In genomic region chr3:129060276-129061076, GRCh38 we compare ENCODE assay signal across 1 cellular context.
A peak's percentile ranks its signal among the peaks of the same experiment; 100 is the strongest.
TF ChIP-seq lines count a peak whose summit lies in the region.

GP9 (plus strand) TSS chr3:129060779; CDS start chr3:129061740, 961 bp downstream.

TF ChIP-seq in H1, 55 proteins besides CTCF, POLR2A, EP300 and RAD21:
- TF ChIP-seq GTF2F1 (IDR thresholded peaks at IDR 0.05; ENCODE audit: borderline replicate concordance, low read depth, low read length) (no peak), HDAC6 (IDR thresholded peaks at IDR 0.05; ENCODE audit: low read depth, low read length) (no peak), CHD2 (IDR thresholded peaks at IDR 0.05; ENCODE audit: low read length) (no peak), KDM1A (IDR thresholded peaks at IDR 0.05; ENCODE audit: borderline replicate concordance, low read length) (peak; percentile 77; the same call in 1 of the 2 replicates), MAFK (IDR thresholded peaks at IDR 0.05; ENCODE audit: low read depth, low read length) (no peak), HDAC2 (IDR thresholded peaks at IDR 0.05; ENCODE audit: borderline replicate concordance in 1 of 2, low read depth in 2 of 2, low read length in 2 of 2) (no peak), YY1 (IDR thresholded peaks at IDR 0.05; ENCODE audit: low read depth, low read length) (no peak)
- TF ChIP-seq, protein P1, sequence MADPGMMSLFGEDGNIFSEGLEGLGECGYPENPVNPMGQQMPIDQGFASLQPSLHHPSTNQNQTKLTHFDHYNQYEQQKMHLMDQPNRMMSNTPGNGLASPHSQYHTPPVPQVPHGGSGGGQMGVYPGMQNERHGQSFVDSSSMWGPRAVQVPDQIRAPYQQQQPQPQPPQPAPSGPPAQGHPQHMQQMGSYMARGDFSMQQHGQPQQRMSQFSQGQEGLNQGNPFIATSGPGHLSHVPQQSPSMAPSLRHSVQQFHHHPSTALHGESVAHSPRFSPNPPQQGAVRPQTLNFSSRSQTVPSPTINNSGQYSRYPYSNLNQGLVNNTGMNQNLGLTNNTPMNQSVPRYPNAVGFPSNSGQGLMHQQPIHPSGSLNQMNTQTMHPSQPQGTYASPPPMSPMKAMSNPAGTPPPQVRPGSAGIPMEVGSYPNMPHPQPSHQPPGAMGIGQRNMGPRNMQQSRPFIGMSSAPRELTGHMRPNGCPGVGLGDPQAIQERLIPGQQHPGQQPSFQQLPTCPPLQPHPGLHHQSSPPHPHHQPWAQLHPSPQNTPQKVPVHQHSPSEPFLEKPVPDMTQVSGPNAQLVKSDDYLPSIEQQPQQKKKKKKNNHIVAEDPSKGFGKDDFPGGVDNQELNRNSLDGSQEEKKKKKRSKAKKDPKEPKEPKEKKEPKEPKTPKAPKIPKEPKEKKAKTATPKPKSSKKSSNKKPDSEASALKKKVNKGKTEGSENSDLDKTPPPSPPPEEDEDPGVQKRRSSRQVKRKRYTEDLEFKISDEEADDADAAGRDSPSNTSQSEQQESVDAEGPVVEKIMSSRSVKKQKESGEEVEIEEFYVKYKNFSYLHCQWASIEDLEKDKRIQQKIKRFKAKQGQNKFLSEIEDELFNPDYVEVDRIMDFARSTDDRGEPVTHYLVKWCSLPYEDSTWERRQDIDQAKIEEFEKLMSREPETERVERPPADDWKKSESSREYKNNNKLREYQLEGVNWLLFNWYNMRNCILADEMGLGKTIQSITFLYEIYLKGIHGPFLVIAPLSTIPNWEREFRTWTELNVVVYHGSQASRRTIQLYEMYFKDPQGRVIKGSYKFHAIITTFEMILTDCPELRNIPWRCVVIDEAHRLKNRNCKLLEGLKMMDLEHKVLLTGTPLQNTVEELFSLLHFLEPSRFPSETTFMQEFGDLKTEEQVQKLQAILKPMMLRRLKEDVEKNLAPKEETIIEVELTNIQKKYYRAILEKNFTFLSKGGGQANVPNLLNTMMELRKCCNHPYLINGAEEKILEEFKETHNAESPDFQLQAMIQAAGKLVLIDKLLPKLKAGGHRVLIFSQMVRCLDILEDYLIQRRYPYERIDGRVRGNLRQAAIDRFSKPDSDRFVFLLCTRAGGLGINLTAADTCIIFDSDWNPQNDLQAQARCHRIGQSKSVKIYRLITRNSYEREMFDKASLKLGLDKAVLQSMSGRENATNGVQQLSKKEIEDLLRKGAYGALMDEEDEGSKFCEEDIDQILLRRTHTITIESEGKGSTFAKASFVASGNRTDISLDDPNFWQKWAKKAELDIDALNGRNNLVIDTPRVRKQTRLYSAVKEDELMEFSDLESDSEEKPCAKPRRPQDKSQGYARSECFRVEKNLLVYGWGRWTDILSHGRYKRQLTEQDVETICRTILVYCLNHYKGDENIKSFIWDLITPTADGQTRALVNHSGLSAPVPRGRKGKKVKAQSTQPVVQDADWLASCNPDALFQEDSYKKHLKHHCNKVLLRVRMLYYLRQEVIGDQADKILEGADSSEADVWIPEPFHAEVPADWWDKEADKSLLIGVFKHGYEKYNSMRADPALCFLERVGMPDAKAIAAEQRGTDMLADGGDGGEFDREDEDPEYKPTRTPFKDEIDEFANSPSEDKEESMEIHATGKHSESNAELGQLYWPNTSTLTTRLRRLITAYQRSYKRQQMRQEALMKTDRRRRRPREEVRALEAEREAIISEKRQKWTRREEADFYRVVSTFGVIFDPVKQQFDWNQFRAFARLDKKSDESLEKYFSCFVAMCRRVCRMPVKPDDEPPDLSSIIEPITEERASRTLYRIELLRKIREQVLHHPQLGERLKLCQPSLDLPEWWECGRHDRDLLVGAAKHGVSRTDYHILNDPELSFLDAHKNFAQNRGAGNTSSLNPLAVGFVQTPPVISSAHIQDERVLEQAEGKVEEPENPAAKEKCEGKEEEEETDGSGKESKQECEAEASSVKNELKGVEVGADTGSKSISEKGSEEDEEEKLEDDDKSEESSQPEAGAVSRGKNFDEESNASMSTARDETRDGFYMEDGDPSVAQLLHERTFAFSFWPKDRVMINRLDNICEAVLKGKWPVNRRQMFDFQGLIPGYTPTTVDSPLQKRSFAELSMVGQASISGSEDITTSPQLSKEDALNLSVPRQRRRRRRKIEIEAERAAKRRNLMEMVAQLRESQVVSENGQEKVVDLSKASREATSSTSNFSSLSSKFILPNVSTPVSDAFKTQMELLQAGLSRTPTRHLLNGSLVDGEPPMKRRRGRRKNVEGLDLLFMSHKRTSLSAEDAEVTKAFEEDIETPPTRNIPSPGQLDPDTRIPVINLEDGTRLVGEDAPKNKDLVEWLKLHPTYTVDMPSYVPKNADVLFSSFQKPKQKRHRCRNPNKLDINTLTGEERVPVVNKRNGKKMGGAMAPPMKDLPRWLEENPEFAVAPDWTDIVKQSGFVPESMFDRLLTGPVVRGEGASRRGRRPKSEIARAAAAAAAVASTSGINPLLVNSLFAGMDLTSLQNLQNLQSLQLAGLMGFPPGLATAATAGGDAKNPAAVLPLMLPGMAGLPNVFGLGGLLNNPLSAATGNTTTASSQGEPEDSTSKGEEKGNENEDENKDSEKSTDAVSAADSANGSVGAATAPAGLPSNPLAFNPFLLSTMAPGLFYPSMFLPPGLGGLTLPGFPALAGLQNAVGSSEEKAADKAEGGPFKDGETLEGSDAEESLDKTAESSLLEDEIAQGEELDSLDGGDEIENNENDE (IDR thresholded peaks at IDR 0.05; ENCODE audit: insufficient replicate concordance, low read length), result no peak
TF ChIP-seq in H1: peak in this region for 1.
